ENCODE assay signal across 8 cellular contexts in the genomic region with DNA sequence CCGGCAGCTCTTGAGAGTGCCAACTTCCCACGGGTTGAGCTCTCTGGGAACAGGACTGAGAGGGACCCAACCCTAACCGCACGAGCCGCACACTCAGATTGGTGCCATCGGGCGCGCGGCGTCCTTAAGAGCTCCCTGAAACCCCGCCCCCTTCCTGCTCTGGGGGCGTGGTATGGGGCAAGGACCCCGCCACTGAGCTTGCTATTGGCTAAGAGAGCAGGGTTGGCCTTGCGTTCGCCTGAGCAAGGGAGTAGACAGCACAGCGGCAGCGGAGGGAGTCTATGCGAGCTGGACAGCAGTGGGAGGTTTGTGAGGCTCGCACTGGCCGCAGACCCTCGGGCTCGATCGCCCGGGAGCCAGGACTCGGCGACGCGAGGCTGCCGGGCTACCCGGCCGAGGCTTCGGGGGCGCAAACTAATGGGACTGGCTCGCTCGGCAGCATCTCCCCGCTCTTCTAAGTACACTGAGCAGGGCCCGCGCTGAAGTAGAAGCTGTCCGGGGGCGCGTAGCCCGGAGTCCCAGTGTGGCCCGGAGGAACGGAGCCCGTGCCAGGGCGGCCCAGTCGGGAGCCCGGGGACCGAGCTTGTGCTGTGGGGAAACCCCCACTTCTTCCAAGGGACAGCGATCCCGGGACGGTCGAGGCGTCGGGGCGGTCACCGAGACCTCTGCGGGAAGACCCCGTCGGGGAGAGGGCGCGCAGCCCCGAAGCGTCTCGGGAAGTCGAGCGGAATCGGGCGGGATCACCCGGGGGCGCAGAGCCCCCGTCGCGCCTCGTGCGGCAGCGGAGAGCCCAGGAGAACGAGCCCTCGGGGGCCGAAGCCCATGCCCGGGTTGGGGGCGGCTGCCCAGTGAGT. TPM values are rescaled to one million over a fixed set of nuclear protein-coding genes. Genes with fewer than 3 reads are reported as not detected.
DNase-seq lines count a peak whose midpoint lies in the region; ATAC-seq and TF ChIP-seq lines count a peak whose summit lies in the region.

A gene (plus strand): TSS at position 282 of the 854 bp plus-strand sequence. CDS start 756 bp downstream, outside the sequence.

- peak within 1 kb of the TSS; percentile 76 for H3K27ac Mint-ChIP-seq in activated B cell treated with CpG ODN at 0.5 μM for 24 hours

- H3K9me3 Mint-ChIP-seq in activated B cell treated with CpG ODN at 0.5 μM for 24 hours: no peaks in the 10 kb centered on the region

- no peak for TF ChIP-seq CTCF in activated B cell treated with CpG ODN at 0.5 μM for 24 hours (IDR thresholded peaks at IDR 0.05)
- peak in 1 of 11 experiments; percentile 6 for TF ChIP-seq CTCF in spleen (IDR thresholded peaks at IDR 0.05 in 8 of 11, conservative IDR thresholded peaks at IDR 0.05 in 3 of 11)

- H3K4me1 Mint-ChIP-seq in activated B cell treated with CpG ODN at 0.5 μM for 24 hours: peaks cover 20% of the 10 kb centered on the region

- no peaks in the 10 kb centered on the region for H3K9me3 ChIP-seq in spleen

- CTCF ChIA-PET in activated B cell treated with CpG ODN at 0.5 μM for 24 hours (lab: Charles Lee): interaction anchor here (0.8 to 2.9 kb wide), 9 partner anchors 13 to 558 kb away, joined by 3 to 30 read pairs (median 8); a partner anchor contains a TSS

- in situ Hi-C loops in ACHN (cut with HindIII; ENCODE audit: low pct_ligation_motif_present, low pct_unique_long_range_greater_than_20kb, low sequenced_read_pairs): no loop called here

- intact Hi-C loops in activated B cell treated with CpG ODN at 0.5 μM for 24 hours (cut with micrococcal nuclease): loop anchor here (1.0 to 10.0 kb wide), 10 partner anchors 317 to 1626 kb away; a partner anchor contains a TSS
- intact Hi-C loops in spleen (cut with DNase I; ENCODE audit: low total_unique reads): loop anchor here (5.0 kb wide), 1 partner anchor 393 kb away; no protein-coding TSS in a partner anchor

- ATAC-seq in GM18868 (IDR thresholded peaks at IDR 0.05; ENCODE audit: unreplicated experiment) (peak; percentile 92), HG03103 (IDR thresholded peaks at IDR 0.05; ENCODE audit: low read depth, unreplicated experiment) (peak; percentile 93), activated B cell treated with CpG ODN at 0.5 μM for 24 hours (ENCODE audit: low read depth) (peak; percentile 94)

- TF ChIP-seq POLR2A in spleen (IDR thresholded peaks at IDR 0.05): peak in 1 of 3 donors; percentile 96

- peak within 1 kb of the TSS; percentile 40 to 82 (median 62) for H3K4me3 ChIP-seq in spleen

- peaks cover 2% of the 10 kb centered on the region for H3K36me3 Mint-ChIP-seq in activated B cell treated with CpG ODN at 0.5 μM for 24 hours (ENCODE audit: low read depth)

- peaks cover 0 to 25% (median 5%) of the 10 kb centered on the region in 7 donors for H3K27me3 ChIP-seq in spleen (replicated peaks in 1 of 7)

- POLR2A ChIA-PET in activated B cell treated with CpG ODN at 0.5 μM for 24 hours (lab: Charles Lee): interaction anchor here (1.4 to 2.0 kb wide), 3 partner anchors 330 to 1305 kb away, joined by 7 to 11 read pairs (median 7); a partner anchor contains a TSS

- no peaks in the 10 kb centered on the region for H3K36me3 ChIP-seq in spleen

- peak within 1 kb of the TSS; percentile 91 for H3K4me3 Mint-ChIP-seq in activated B cell treated with CpG ODN at 0.5 μM for 24 hours

- peak; percentile 86 for DNase-seq in ACHN
- DNase-seq in NCI-H2227 treated with DMSO at 0.1 percent for 48 hours (lab: John Stamatoyannopoulos, UW): peak; percentile 95
- peak; percentile 69 for DNase-seq in activated B cell treated with CpG ODN at 0.5 μM for 24 hours
- DNase-seq in central memory CD4-positive, alpha-beta T cell: peak; percentile 85
- DNase-seq in iris pigment epithelial cell (ENCODE audit: low read depth): peak; percentile 97
- peak; percentile 95 for DNase-seq in spleen

- H3K27ac ChIP-seq in spleen: peak within 1 kb of the TSS in 7 of 8 donors; percentile 64 to 85 (median 81)

- 0 to 68% (median 18%) methylated on average over 46 to 82 of the region's 82 CpGs; no CpG with 5 or more reads in 1 of the 5 donors for WGBS in spleen, 5 donors

- H3K27me3 Mint-ChIP-seq in activated B cell treated with CpG ODN at 0.5 μM for 24 hours: peaks cover 2% of the 10 kb centered on the region

- H3K4me1 ChIP-seq in spleen: peaks cover 0 to 54% (median 13%) of the 10 kb centered on the region in 6 donors

RNA-seq across cellular contexts. Expression of the gene that starts here (rescaled TPM):
- total RNA-seq in activated B cell treated with CpG ODN at 0.5 μM for 24 hours (2.0 and 2.3 TPM in 2 replicates), spleen (10 to 100 TPM; 22.0 to 48.7 (median 38.5) TPM)
- polyA plus RNA-seq in spleen: 10 to 100 TPM in 1 of 3 donors, 1 to 10 TPM in 2; 4.8 to 15.3 (median 7.2) TPM

Comparison
In these comparisons a context has a peak if more than half of its experiments do, and no peak if none do; other contexts are left out.
1. Peak in every context shown above with its lines: DNase-seq, ATAC-seq, H3K4me3 ChIP-seq and H3K27ac ChIP-seq.